In genomic region chr17:70137451-70138230, GRCh38 we compare ENCODE assay signal across 8 cellular contexts.
DNase-seq lines count a peak whose midpoint lies in the region; ATAC-seq and TF ChIP-seq lines count a peak whose summit lies in the region.

No MANE protein-coding gene starts in this region.

- peaks cover 7% of the 10 kb centered on the region for H3K36me3 ChIP-seq in BLaER1

- H3K27me3 ChIP-seq in BLaER1, result no peaks in the 10 kb centered on the region

- H3K9ac ChIP-seq in BLaER1, result peak overlapping the region; percentile 68

- peak; percentile 99 for ATAC-seq in GM19043 (IDR thresholded peaks at IDR 0.05; ENCODE audit: low read depth, unreplicated experiment)
- ATAC-seq in HG03108 (IDR thresholded peaks at IDR 0.05; ENCODE audit: unreplicated experiment), result peak; percentile 100

- H3K27ac ChIP-seq in BLaER1, result peak overlapping the region; percentile 71

- H4K20me1 ChIP-seq in BLaER1, result no peaks in the 10 kb centered on the region

- H3K4me1 ChIP-seq in BLaER1, result peaks cover 83% of the 10 kb centered on the region

- DNase-seq in T1000 (lab: John Stamatoyannopoulos, UW) (peak; percentile 38), fibroblast of mammary gland (ENCODE audit: low read depth) (peak; percentile 97), non-pigmented ciliary epithelial cell (ENCODE audit: low read depth) (peak; percentile 82), NCI-H1694 treated with DMSO at 0.1 percent for 48 hours (lab: John Stamatoyannopoulos, UW) (no peak), SKM-1 (lab: John Stamatoyannopoulos, UW; ENCODE audit: unreplicated experiment) (no peak)

- H3K9me3 ChIP-seq in BLaER1, result peaks cover 7% of the 10 kb centered on the region

- peak overlapping the region; percentile 88 for H3K4me2 ChIP-seq in BLaER1

- H3K4me3 ChIP-seq in BLaER1 (peak overlapping the region; percentile 59), fibroblast of mammary gland (ENCODE audit: control insufficient read depth, low read depth, low read length) (peak overlapping the region; percentile 43)

- TF ChIP-seq CTCF in fibroblast of mammary gland (conservative IDR thresholded peaks at IDR 0.05; ENCODE audit: control insufficient read depth, insufficient read depth, low read depth, low read length), result no peak

Comparison
In these comparisons a context has a peak if more than half of its experiments do, and no peak if none do; other contexts are left out.
1. DNase-seq: peak in T1000 (single experiment), fibroblast of mammary gland (single experiment) and non-pigmented ciliary epithelial cell (single experiment); none in NCI-H1694 treated with DMSO at 0.1 percent for 48 hours (single experiment) and SKM-1 (single experiment).